Comparison of ENCODE assay signal across 32 cellular contexts in the genomic region with DNA sequence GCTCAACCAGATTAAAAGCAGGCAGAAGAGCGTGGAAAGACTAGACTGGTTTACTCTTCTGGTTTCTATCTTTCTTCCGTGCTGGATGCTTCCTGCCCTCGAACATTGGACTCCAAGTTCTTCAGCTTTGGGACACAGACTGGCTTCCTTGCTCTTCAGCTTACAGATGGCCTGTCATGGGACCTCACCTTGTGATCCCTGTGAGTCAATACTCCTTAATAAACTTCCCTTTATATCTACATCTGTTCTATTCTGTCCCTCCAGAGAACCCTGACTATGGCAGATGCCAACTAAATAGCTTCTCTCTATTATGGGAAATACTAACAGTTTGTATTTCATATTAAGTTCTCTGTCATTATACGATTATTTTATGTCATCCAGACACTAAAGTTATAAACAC.
"Had no signal": no experiment of that assay in that cellular context is flagged by ENCODE, and none has a peak within 500 bp of the region (broad histone marks: within the 10 kb centered on the region; RNA-seq: fewer than 3 reads in every experiment).

No MANE protein-coding gene starts in this region.

- ATAC-seq: natural killer cell; psoas muscle; right cardiac atrium; right lobe of liver; stimulated activated memory B cell treated with anti-CD40 and anti-IgM and Interleukin-4, amounts not matched to agents 10 μg/mL and 1 μg/mL and 100 μg/mL, for 72 hours; stimulated activated naive CD8-positive, alpha-beta T cell treated with anti-CD3 and anti-CD28 coated beads, Interleukin-15, amount 100 ng/mL, for 72 hours; stimulated activated naive CD8-positive, alpha-beta T cell treated with anti-CD3 and anti-CD28 coated beads, Interleukin-15, Interleukin-2, amounts not matched to agents 100 U/mL and 50 U/mL, for 24 hours had no signal

- H3K4me3 ChIP-seq: neural progenitor cell, ovary, psoas muscle, right lobe of liver, sigmoid colon, skin epidermis, smooth muscle cell, spleen, suprapubic skin, testis, tibial artery, transverse colon, upper lobe of right lung, uterus had no signal

- H3K36me3 ChIP-seq: neural progenitor cell, ovary, right lobe of liver, sigmoid colon, spleen, suprapubic skin, tibial artery, transverse colon, upper lobe of right lung, uterus had no signal

- DNase-seq: natural killer cell; occipital lobe; ovary; posterior cingulate gyrus; psoas muscle; right cardiac atrium; right lobe of liver; sigmoid colon; spleen; stimulated activated CD4-positive, alpha-beta T cell treated with anti-CD3 and anti-CD28 coated beads, Interleukin-12 subunit alpha, Interleukin-12 subunit beta, amount 100 ng/mL, for 4 hours; stimulated activated CD4-positive, alpha-beta T cell treated with anti-CD3 and anti-CD28 coated beads, Interleukin-1b, Interleukin-23, amount 100 ng/mL, for 48 hours; stimulated activated CD4-positive, alpha-beta T cell treated with anti-CD3 and anti-CD28 coated beads, Interleukin-4, amount 100 ng/mL, for 1 hour; stimulated activated CD4-positive, alpha-beta T cell treated with anti-CD3 and anti-CD28 coated beads, Interleukin-4, amount 100 ng/mL, for 4 hours; stimulated activated CD8-positive, alpha-beta memory T cell treated with anti-CD3 and anti-CD28 coated beads, Interleukin-4, amount 100 ng/mL, for 48 hours; stimulated activated naive CD4-positive, alpha-beta T cell; stimulated activated naive CD8-positive, alpha-beta T cell treated with anti-CD3 and anti-CD28 coated beads, Interleukin-15, amount 100 ng/mL, for 72 hours; stimulated activated naive CD8-positive, alpha-beta T cell treated with anti-CD3 and anti-CD28 coated beads, Interleukin-15, Interleukin-2, amounts not matched to agents 100 U/mL and 50 U/mL, for 24 hours; substantia nigra; testis; tibial artery; transverse colon; upper lobe of right lung; uterus had no signal

- H3K27me3 Mint-ChIP-seq: progenitor cell of endocrine pancreas; stimulated activated memory B cell treated with anti-CD40 and anti-IgM and Interleukin-4, amounts not matched to agents 10 μg/mL and 1 μg/mL and 100 μg/mL, for 72 hours; type B pancreatic cell had no signal

- H3K27ac Mint-ChIP-seq: natural killer cell; nephron; neural progenitor cell; progenitor cell of endocrine pancreas; stimulated activated memory B cell treated with anti-CD40 and anti-IgM and Interleukin-4, amounts not matched to agents 10 μg/mL and 1 μg/mL and 100 μg/mL, for 72 hours; stimulated activated naive CD8-positive, alpha-beta T cell treated with anti-CD3 and anti-CD28 coated beads, Interleukin-15, amount 100 ng/mL, for 72 hours; type B pancreatic cell had no signal

- H3K27ac ChIP-seq: neural progenitor cell, ovary, parathyroid adenoma, psoas muscle, right lobe of liver, sigmoid colon, skin epidermis, spleen, suprapubic skin, testis, tibial artery, transverse colon, upper lobe of right lung, uterus had no signal

- H3K4me3 Mint-ChIP-seq: natural killer cell; nephron; neural progenitor cell; stimulated activated memory B cell treated with anti-CD40 and anti-IgM and Interleukin-4, amounts not matched to agents 10 μg/mL and 1 μg/mL and 100 μg/mL, for 72 hours; stimulated activated naive CD8-positive, alpha-beta T cell treated with anti-CD3 and anti-CD28 coated beads, Interleukin-15, amount 100 ng/mL, for 72 hours; type B pancreatic cell had no signal

- H3K4me1 Mint-ChIP-seq: natural killer cell; nephron; neural progenitor cell; stimulated activated memory B cell treated with anti-CD40 and anti-IgM and Interleukin-4, amounts not matched to agents 10 μg/mL and 1 μg/mL and 100 μg/mL, for 72 hours; stimulated activated naive CD8-positive, alpha-beta T cell treated with anti-CD3 and anti-CD28 coated beads, Interleukin-15, amount 100 ng/mL, for 72 hours had no signal

- H3K36me3 Mint-ChIP-seq: natural killer cell; stimulated activated memory B cell treated with anti-CD40 and anti-IgM and Interleukin-4, amounts not matched to agents 10 μg/mL and 1 μg/mL and 100 μg/mL, for 72 hours; type B pancreatic cell had no signal

- H3K27me3 ChIP-seq: neural progenitor cell, ovary, right lobe of liver, sigmoid colon, spleen, suprapubic skin, testis, tibial artery, transverse colon, upper lobe of right lung, uterus had no signal
